In genomic region chr4:6768539-6768905, GRCh38 we compare ENCODE assay signal across 11 cellular contexts. TPM values are rescaled to one million over a fixed set of nuclear protein-coding genes. Genes with fewer than 3 reads are reported as not detected.
DNase-seq lines count a peak whose midpoint lies in the region; ATAC-seq and TF ChIP-seq lines count a peak whose summit lies in the region.
"Had no signal": no experiment of that assay in that cellular context is flagged by ENCODE, and none has a peak within 500 bp of the region (broad histone marks: within the 10 kb centered on the region; RNA-seq: fewer than 3 reads in every experiment).

No MANE protein-coding gene starts in this region.

- no peaks in the 10 kb centered on the region for H3K79me2 ChIP-seq in PC-3 (ENCODE audit: low read length)

- no peaks in the 10 kb centered on the region for H3F3A ChIP-seq in PC-3 (ENCODE audit: low read length, unreplicated experiment)

- H3K27me3 ChIP-seq in PC-3 (ENCODE audit: low read length), result no peaks in the 10 kb centered on the region

- intact Hi-C loops in PC-3 (cut with micrococcal nuclease), result no loop called here

- H3K4me2 ChIP-seq in PC-3 (ENCODE audit: low read length), result peak overlapping the region; percentile 71; the same call in 1 of the 2 replicates

- H3K36me3 ChIP-seq in PC-3 (ENCODE audit: low read depth, low read length), result no peaks in the 10 kb centered on the region

- peak overlapping the region; percentile 59; the same call in 1 of the 2 replicates for H2AFZ ChIP-seq in PC-3 (ENCODE audit: low read length)

- peaks cover 39% of the 10 kb centered on the region for H3K4me1 ChIP-seq in PC-3 (ENCODE audit: insufficient read depth, low read length)

- CTCF ChIA-PET in PC-3 (lab: Charles Lee), result interaction anchor here (1.0 kb wide), 1 partner anchor 104 kb away, joined by 3 read pairs; no protein-coding TSS in a partner anchor

- TF ChIP-seq CTCF in PC-3 (conservative IDR thresholded peaks at IDR 0.05; ENCODE audit: low read depth, low read length) (no peak), epithelial cell of esophagus (IDR thresholded peaks at IDR 0.05; ENCODE audit: insufficient read depth, low read depth, low read length, missing control alignments) (no peak)

- no peak overlapping the region; the same call in 1 of the 2 replicates for H3K9ac ChIP-seq in PC-3 (ENCODE audit: low read length)

- H4K20me1 ChIP-seq in PC-3 (ENCODE audit: low read length), result no peaks in the 10 kb centered on the region

- H3K4me3 ChIP-seq in PC-3 (ENCODE audit: low read length) (no peak overlapping the region), epithelial cell of esophagus (ENCODE audit: low read length) (no peak overlapping the region)
- H3K4me3 ChIP-seq: SK-N-MC, skin epidermis had no signal

- BruUV-seq in PC-3 (replicated peaks; lab: Mats Ljungman, UMichigan), result no TSS peak

- ATAC-seq in PC-3, result peak; percentile 42
- ATAC-seq in GM18907 (IDR thresholded peaks at IDR 0.05; ENCODE audit: unreplicated experiment), result no peak
- no peak for ATAC-seq in activated naive CD4-positive, alpha-beta T cell treated with anti-CD3 and anti-CD28 coated beads, Interleukin-2, amount 50 U/mL, for 72 hours
- no peak for ATAC-seq in HG03354 (IDR thresholded peaks at IDR 0.05; ENCODE audit: poor library complexity, severe bottlenecking, unreplicated experiment)

- DNase-seq in GM03348 (ENCODE audit: low spot score) (peak; percentile 65), PC-3 (peak; percentile 57), epithelial cell of esophagus (ENCODE audit: low read depth) (peak; percentile 57), pons (ENCODE audit: low spot score) (peak; percentile 51)
- no peak for DNase-seq in stimulated activated CD4-positive, alpha-beta T cell treated with anti-CD3 and anti-CD28 coated beads, Interleukin-2, amount 100 ng/mL, for 48 hours
- no peak for DNase-seq in activated naive CD4-positive, alpha-beta T cell treated with anti-CD3 and anti-CD28 coated beads, Interleukin-2, amount 50 U/mL, for 72 hours (ENCODE audit: low spot score in 2 of 2)
- DNase-seq: NCI-H1436 had no signal

- POLR2A ChIA-PET in PC-3 (lab: Charles Lee; ENCODE audit: unreplicated experiment), result no interaction called here

- no peaks in the 10 kb centered on the region for H3K9me2 ChIP-seq in PC-3 (replicated peaks; ENCODE audit: low read length)

- H3K36me3 Mint-ChIP-seq in activated naive CD4-positive, alpha-beta T cell treated with anti-CD3 and anti-CD28 coated beads, Interleukin-2, amount 50 U/mL, for 72 hours, result no peaks in the 10 kb centered on the region

- no peaks in the 10 kb centered on the region for H3K9me3 ChIP-seq in PC-3 (ENCODE audit: low read length)

- peak overlapping the region; percentile 56 for H3K27ac ChIP-seq in PC-3 (ENCODE audit: low read length)
- H3K27ac ChIP-seq: SK-N-MC had no signal

- H3K9me3 Mint-ChIP-seq in activated naive CD4-positive, alpha-beta T cell treated with anti-CD3 and anti-CD28 coated beads, Interleukin-2, amount 50 U/mL, for 72 hours, result no peaks in the 10 kb centered on the region

- no peak overlapping the region for H3K27ac Mint-ChIP-seq in activated naive CD4-positive, alpha-beta T cell treated with anti-CD3 and anti-CD28 coated beads, Interleukin-2, amount 50 U/mL, for 72 hours

RNA-seq across cellular contexts. Expression of gene KIAA0232, which starts 14.0 kb away (rescaled TPM):
- total RNA-seq in PC-3 (2014; rRNA removed), result 5.5 and 5.6 TPM in 2 replicates
- 10 to 100 TPM; 10.2 to 12.4 TPM for total RNA-seq in activated naive CD4-positive, alpha-beta T cell treated with anti-CD3 and anti-CD28 coated beads, Interleukin-2, amount 50 U/mL, for 72 hours

RNA-seq across cellular contexts. Expression of gene BLOC1S4, which starts 52.5 kb away (rescaled TPM):
- 14.0 and 19.9 TPM in 2 replicates for total RNA-seq in PC-3 (2014; rRNA removed)
- total RNA-seq in activated naive CD4-positive, alpha-beta T cell treated with anti-CD3 and anti-CD28 coated beads, Interleukin-2, amount 50 U/mL, for 72 hours, result 10 to 100 TPM in 1 of 2 donors, 1 to 10 TPM in 1; 7.2 to 15.9 TPM

RNA-seq across cellular contexts. Expression of gene MRFAP1L1, which starts 58.9 kb away (rescaled TPM):
- 50.5 and 57.6 TPM in 2 replicates for total RNA-seq in PC-3 (2014; rRNA removed)
- total RNA-seq in activated naive CD4-positive, alpha-beta T cell treated with anti-CD3 and anti-CD28 coated beads, Interleukin-2, amount 50 U/mL, for 72 hours, result 10 to 100 TPM; 23.1 to 40.5 TPM

Comparison
In these comparisons a context has a peak if more than half of its experiments do, and no peak if none do; other contexts are left out.
1. DNase-seq: peak in GM03348 (single experiment), PC-3 (single experiment), epithelial cell of esophagus (single experiment) and pons (single experiment); none in stimulated activated CD4-positive, alpha-beta T cell treated with anti-CD3 and anti-CD28 coated beads, Interleukin-2, amount 100 ng/mL, for 48 hours (0 of 2) and activated naive CD4-positive, alpha-beta T cell treated with anti-CD3 and anti-CD28 coated beads, Interleukin-2, amount 50 U/mL, for 72 hours (0 of 2).